ENCODE assay signal across 18 cellular contexts in the genomic region with DNA sequence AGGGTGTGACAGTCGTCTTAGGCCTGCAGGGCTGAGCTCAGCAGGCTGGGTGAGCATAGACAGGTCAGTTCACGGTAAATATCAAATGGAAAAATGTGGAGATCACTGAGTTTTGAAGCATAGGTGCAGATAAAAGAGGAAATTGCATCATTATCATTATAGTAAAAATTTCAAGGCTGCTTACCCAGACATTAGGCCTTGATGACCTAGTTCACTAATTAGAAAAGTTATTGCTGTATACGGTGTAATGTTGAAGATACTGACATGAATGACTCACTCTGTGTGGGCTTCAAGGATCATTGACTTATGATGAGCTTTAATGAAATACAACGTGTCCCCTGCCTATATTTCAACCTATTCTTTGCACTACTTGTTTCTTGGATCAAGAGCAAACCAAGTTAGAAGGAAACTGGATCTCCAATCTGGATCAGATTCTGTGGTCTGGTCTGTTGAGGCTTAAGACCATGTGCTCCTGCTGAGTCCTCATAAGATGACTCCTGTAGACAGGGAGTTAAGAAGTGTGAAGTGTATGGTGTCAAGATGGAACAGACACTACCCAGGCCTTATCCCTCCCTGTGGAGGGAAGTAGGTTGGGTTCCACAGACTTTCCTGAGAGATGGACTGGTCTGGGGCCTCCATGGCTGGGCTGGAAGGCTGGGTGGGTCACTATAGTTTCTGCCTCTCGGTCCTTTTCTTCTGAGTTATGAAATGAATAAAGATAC. TPM values are rescaled to one million over a fixed set of nuclear protein-coding genes. Genes with fewer than 3 reads are reported as not detected.
DNase-seq lines count a peak whose midpoint lies in the region; ATAC-seq and TF ChIP-seq lines count a peak whose summit lies in the region.
"Had no signal": no experiment of that assay in that cellular context is flagged by ENCODE, and none has a peak within 500 bp of the region (broad histone marks: within the 10 kb centered on the region; RNA-seq: fewer than 3 reads in every experiment).

No MANE protein-coding gene starts in this region.

- CTCF ChIA-PET in PC-9 (lab: Charles Lee), result no interaction called here

- peaks cover 6% of the 10 kb centered on the region; the same call in 1 of the 2 replicates for H3K9me2 ChIP-seq in PC-9 (ENCODE audit: insufficient read depth)

- POLR2A ChIA-PET in PC-9 (lab: Charles Lee; ENCODE audit: unreplicated experiment), result no interaction called here

- no TSS peak for BruUV-seq in PC-9 (replicated peaks; lab: Mats Ljungman, UMichigan)

- H3K4me3 ChIP-seq in PC-9 (no peak overlapping the region), fibroblast of mammary gland (ENCODE audit: control insufficient read depth, low read depth, low read length) (no peak overlapping the region)
- H3K4me3 ChIP-seq: BLaER1 treated with 17β-estradiol and CSF1 and Interleukin-3, amounts not matched to agents 10 nM and 100 nM; GM23338 had no signal

- no peak overlapping the region for H3K4me2 ChIP-seq in PC-9
- H3K4me2 ChIP-seq: BLaER1 treated with 17β-estradiol and CSF1 and Interleukin-3, amounts not matched to agents 10 nM and 100 nM; GM23338 had no signal

- intact Hi-C loops in PC-9 (cut with micrococcal nuclease; ENCODE audit: unreplicated experiment), result no loop called here

- no peaks in the 10 kb centered on the region; the same call in 1 of the 2 replicates for H3F3A ChIP-seq in PC-9 (ENCODE audit: insufficient read depth, low read depth)

- 0 out of 2 replicates have a peak overlapping the region, but pooled peaks have one; percentile 1 for H2AFZ ChIP-seq in PC-9
- H2AFZ ChIP-seq: GM23338 had no signal

- no peaks in the 10 kb centered on the region for H4K20me1 ChIP-seq in PC-9 (ENCODE audit: insufficient read depth)
- H4K20me1 ChIP-seq: BLaER1 treated with 17β-estradiol and CSF1 and Interleukin-3, amounts not matched to agents 10 nM and 100 nM had no signal

- no peaks in the 10 kb centered on the region for H3K27me3 ChIP-seq in PC-9 (ENCODE audit: insufficient read depth, low read depth)
- H3K27me3 ChIP-seq: BLaER1 treated with 17β-estradiol and CSF1 and Interleukin-3, amounts not matched to agents 10 nM and 100 nM had no signal

- TF ChIP-seq CTCF in PC-9 (conservative IDR thresholded peaks at IDR 0.05), result no peak
- TF ChIP-seq CTCF in fibroblast of mammary gland (conservative IDR thresholded peaks at IDR 0.05; ENCODE audit: control insufficient read depth, insufficient read depth, low read depth, low read length), result no peak

- ATAC-seq in GM19395 (IDR thresholded peaks at IDR 0.05; ENCODE audit: unreplicated experiment), result no peak
- ATAC-seq: CD8-positive, alpha-beta T cell; GM23338; HCT116; HepG2 had no signal

- no peaks in the 10 kb centered on the region for H3K36me3 ChIP-seq in PC-9 (ENCODE audit: low read depth)
- H3K36me3 ChIP-seq: BLaER1 treated with 17β-estradiol and CSF1 and Interleukin-3, amounts not matched to agents 10 nM and 100 nM had no signal

- H3K9me3 ChIP-seq in PC-9 (ENCODE audit: insufficient read depth, low read depth), result no peaks in the 10 kb centered on the region

- no peak overlapping the region for H3K27ac ChIP-seq in PC-9
- H3K27ac ChIP-seq: BLaER1 treated with 17β-estradiol and CSF1 and Interleukin-3, amounts not matched to agents 10 nM and 100 nM had no signal

- H3K79me2 ChIP-seq in PC-9 (ENCODE audit: low read depth), result no peaks in the 10 kb centered on the region

- DNase-seq in PC-9, result no peak
- DNase-seq in fibroblast of mammary gland (ENCODE audit: low read depth), result peak; percentile 24
- peak; percentile 19 for DNase-seq in kidney tubule cell (ENCODE audit: low spot score)
- peak; percentile 11 for DNase-seq in renal cortical epithelial cell (ENCODE audit: low read depth)
- DNase-seq in GDM1 (lab: John Stamatoyannopoulos, UW), result no peak
- no peak for DNase-seq in cerebellar nuclear complex (lab: John Stamatoyannopoulos, UW)
- DNase-seq: Calu3; CD8-positive, alpha-beta T cell; DMS79 treated with DMSO at 0.1 percent for 48 hours; H7; HFFc6 had no signal

- H3K4me1 ChIP-seq in PC-9 (replicated peaks; ENCODE audit: insufficient read depth), result no peaks in the 10 kb centered on the region
- H3K4me1 ChIP-seq: BLaER1 treated with 17β-estradiol and CSF1 and Interleukin-3, amounts not matched to agents 10 nM and 100 nM had no signal

RNA-seq across cellular contexts. Expression of gene OR2F2, which starts 3.6 kb away (rescaled TPM):
- total RNA-seq in PC-9 (2021) (not detected in 2 replicates), renal cortical epithelial cell (not detected in 2 replicates)
- total RNA-seq: A172; B cell; Calu3; CD8-positive, alpha-beta T cell; GM23338; H7; HFFc6 had no signal

RNA-seq across cellular contexts. Expression of gene OR2F1, which starts 16.0 kb away (rescaled TPM):
- total RNA-seq in PC-9 (2021), result not detected in 2 replicates
- total RNA-seq in renal cortical epithelial cell, result not detected in 2 replicates
- total RNA-seq: A172; B cell; Calu3; CD8-positive, alpha-beta T cell; GM23338; H7; HFFc6 had no signal

RNA-seq across cellular contexts. Expression of gene TCAF1, which starts 36.7 kb away (rescaled TPM):
- total RNA-seq in PC-9 (2021), result 41.5 and 44.6 TPM in 2 replicates
- total RNA-seq in renal cortical epithelial cell, result 66.5 and 91.9 TPM in 2 replicates

Comparison
In these comparisons a context has a peak if more than half of its experiments do, and no peak if none do; other contexts are left out.
1. DNase-seq: peak in fibroblast of mammary gland (single experiment), kidney tubule cell (single experiment) and renal cortical epithelial cell (single experiment); none in PC-9 (0 of 2), GDM1 (single experiment) and cerebellar nuclear complex (0 of 2).